12 cellular contexts compared by ENCODE assay signal in the genomic region with DNA sequence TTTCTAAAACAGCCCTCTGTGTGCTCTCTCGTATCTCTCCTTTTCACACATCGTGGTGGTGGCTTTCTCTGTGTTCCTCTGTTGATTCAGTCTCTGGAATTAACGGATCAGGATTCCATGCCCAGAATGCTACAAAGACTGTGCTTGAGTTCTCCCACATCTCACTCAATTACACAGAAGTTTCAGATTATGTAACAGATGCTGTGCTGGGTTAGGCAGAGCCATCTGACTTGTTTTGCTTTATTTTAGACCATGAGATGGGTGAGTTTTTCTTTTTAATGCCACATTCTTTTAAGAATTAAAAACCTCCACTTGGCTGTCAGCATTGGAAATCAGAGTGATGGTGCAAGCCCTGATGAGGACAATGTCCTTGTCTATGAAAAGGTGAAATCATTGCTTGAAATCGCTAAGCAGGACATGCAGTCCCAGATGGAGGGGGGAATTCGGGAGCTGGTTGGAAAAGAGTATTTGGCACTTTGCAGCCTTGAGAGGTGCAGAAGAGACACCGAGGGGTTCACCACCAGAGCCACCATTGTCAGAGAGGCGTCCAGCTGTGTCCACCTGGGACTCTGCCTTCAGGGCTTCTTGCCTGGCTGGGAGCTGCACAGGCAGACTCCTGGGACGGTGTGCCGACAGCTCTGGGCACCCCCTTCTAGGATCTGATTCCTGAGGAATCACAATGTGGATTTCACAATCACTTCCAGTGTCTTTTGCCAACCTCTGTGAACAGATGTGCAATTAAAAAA.
DNase-seq lines count a peak whose midpoint lies in the region; ATAC-seq and TF ChIP-seq lines count a peak whose summit lies in the region.
"Had no signal": no experiment of that assay in that cellular context is flagged by ENCODE, and none has a peak within 500 bp of the region (broad histone marks: within the 10 kb centered on the region; RNA-seq: fewer than 3 reads in every experiment).

No MANE protein-coding gene starts in this region.

- peak overlapping the region in 1 of 2 donors; percentile 17 for H3K27ac ChIP-seq in aorta (ENCODE audit: low read depth in 1 of 2, low read length in 2 of 2)
- H3K27ac ChIP-seq: neutrophil had no signal

- ATAC-seq in omental fat pad (ENCODE audit: low FRiP score) = peak; percentile 76
- ATAC-seq in aorta (ENCODE audit: low FRiP score) = peak; percentile 58
- ATAC-seq: activated CD8-positive, alpha-beta T cell treated with anti-CD3 and anti-CD28 coated beads, Interleukin-2, amount 10 ng/mL, durations not matched to agents 7 days and 5 days had no signal

- no peaks in the 10 kb centered on the region for H3K9me3 ChIP-seq in aorta (ENCODE audit: control insufficient read depth, low read length)
- H3K9me3 ChIP-seq: body of pancreas, neutrophil had no signal

- no peaks in the 10 kb centered on the region for H3K27me3 ChIP-seq in aorta (ENCODE audit: control insufficient read depth in 1 of 2, insufficient read depth in 2 of 2, low read length in 1 of 2)
- H3K27me3 ChIP-seq: body of pancreas, neutrophil had no signal

- intact Hi-C loops in aorta (cut with DNase I) = no loop called here

- POLR2A ChIA-PET in HEK293T (lab: Yijun Ruan, JAX) = no interaction called here

- H3K4me3 ChIP-seq in fibroblast of pulmonary artery (replicated peaks; ENCODE audit: low read depth, low read length) (no peak overlapping the region), aorta (ENCODE audit: low read length in 2 of 2) (no peak overlapping the region)
- H3K4me3 ChIP-seq: body of pancreas had no signal

- H3K4me1 ChIP-seq in aorta (ENCODE audit: control insufficient read depth in 1 of 2, insufficient read depth in 2 of 2, low read length in 2 of 2) = peaks cover 0 to 7% of the 10 kb centered on the region in 2 donors

- TF ChIP-seq CTCF in fibroblast of pulmonary artery (IDR thresholded peaks at IDR 0.05; ENCODE audit: low read length, missing control alignments) = no peak
- TF ChIP-seq CTCF in omental fat pad (IDR thresholded peaks at IDR 0.05) = no peak

- DNase-seq in NCI-H1092 treated with DMSO at 0.1 percent for 48 hours (lab: John Stamatoyannopoulos, UW) (peak; percentile 38), NCI-H1092 (lab: John Stamatoyannopoulos, UW) (no peak), fibroblast of pulmonary artery (ENCODE audit: low read depth) (peak; percentile 64), omental fat pad (ENCODE audit: low spot score) (no peak), aorta (no peak), COLO668 (lab: John Stamatoyannopoulos, UW; ENCODE audit: unreplicated experiment) (no peak), HEK293T (ENCODE audit: extremely low spot score) (no peak), GDM1 (lab: John Stamatoyannopoulos, UW) (no peak)
- DNase-seq: activated CD8-positive, alpha-beta T cell treated with anti-CD3 and anti-CD28 coated beads, Interleukin-2, amount 10 ng/mL, durations not matched to agents 7 days and 5 days; body of pancreas; NCI-H446 treated with DMSO at 0.1 percent for 48 hours had no signal

- WGBS in aorta, 2 donors = 43 to 51% methylated on average over 9 of the region's 9 CpGs

- H3K36me3 ChIP-seq in aorta (ENCODE audit: control insufficient read depth in 1 of 2, insufficient read depth in 2 of 2, low read length in 1 of 2) = no peaks in the 10 kb centered on the region
- H3K36me3 ChIP-seq: neutrophil had no signal

- CTCF ChIA-PET in HEK293T (lab: Yijun Ruan, JAX) = no interaction called here

TF ChIP-seq in HEK293T, 16 proteins besides CTCF, POLR2A, EP300 and RAD21:
- no peak for TF ChIP-seq ARNT (IDR thresholded peaks at IDR 0.05)
- no peak for TF ChIP-seq HDGF (IDR thresholded peaks at IDR 0.05; ENCODE audit: borderline replicate concordance)
- TF ChIP-seq FOXK2 (IDR thresholded peaks at IDR 0.05) = no peak
- TF ChIP-seq NFRKB (IDR thresholded peaks at IDR 0.05) = no peak
- no peak for TF ChIP-seq L3MBTL2 (conservative IDR thresholded peaks at IDR 0.05)
- TF ChIP-seq ELF4 (IDR thresholded peaks at IDR 0.05) = no peak
- TF ChIP-seq SUZ12 (IDR thresholded peaks at IDR 0.05) = no peak
- TF ChIP-seq, protein P1, sequence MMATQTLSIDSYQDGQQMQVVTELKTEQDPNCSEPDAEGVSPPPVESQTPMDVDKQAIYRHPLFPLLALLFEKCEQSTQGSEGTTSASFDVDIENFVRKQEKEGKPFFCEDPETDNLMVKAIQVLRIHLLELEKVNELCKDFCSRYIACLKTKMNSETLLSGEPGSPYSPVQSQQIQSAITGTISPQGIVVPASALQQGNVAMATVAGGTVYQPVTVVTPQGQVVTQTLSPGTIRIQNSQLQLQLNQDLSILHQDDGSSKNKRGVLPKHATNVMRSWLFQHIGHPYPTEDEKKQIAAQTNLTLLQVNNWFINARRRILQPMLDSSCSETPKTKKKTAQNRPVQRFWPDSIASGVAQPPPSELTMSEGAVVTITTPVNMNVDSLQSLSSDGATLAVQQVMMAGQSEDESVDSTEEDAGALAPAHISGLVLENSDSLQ (IDR thresholded peaks at IDR 0.05) = no peak
- TF ChIP-seq LEF1 (IDR thresholded peaks at IDR 0.05; ENCODE audit: borderline replicate concordance) = no peak
- no peak for TF ChIP-seq FOXM1 (IDR thresholded peaks at IDR 0.05; ENCODE audit: borderline replicate concordance)
- TF ChIP-seq SP1 (IDR thresholded peaks at IDR 0.05) = no peak
- no peak for TF ChIP-seq FOXA1 (IDR thresholded peaks at IDR 0.05)
- TF ChIP-seq TARDBP (IDR thresholded peaks at IDR 0.05) = no peak
- TF ChIP-seq CTBP1 (IDR thresholded peaks at IDR 0.05; ENCODE audit: borderline replicate concordance) = no peak
- no peak for TF ChIP-seq ZNF384 (IDR thresholded peaks at IDR 0.05)
- no peak for TF ChIP-seq BHLHE40 (IDR thresholded peaks at IDR 0.05; ENCODE audit: borderline replicate concordance)
TF ChIP-seq in HEK293T: peak in this region for 0.

Comparison
In these comparisons a context has a peak if more than half of its experiments do, and no peak if none do; other contexts are left out.
1. DNase-seq: peak in NCI-H1092 treated with DMSO at 0.1 percent for 48 hours (single experiment) and fibroblast of pulmonary artery (single experiment); none in NCI-H1092 (single experiment), omental fat pad (single experiment), aorta (0 of 2), COLO668 (single experiment), HEK293T (single experiment) and GDM1 (single experiment).